In genomic region chr14:30541318-30541717, GRCh38 we compare ENCODE assay signal across 19 cellular contexts. TPM values are rescaled to one million over a fixed set of nuclear protein-coding genes. Genes with fewer than 3 reads are reported as not detected.
DNase-seq lines count a peak whose midpoint lies in the region; ATAC-seq, FAIRE-seq and TF ChIP-seq lines count a peak whose summit lies in the region.
"Had no signal": no experiment of that assay in that cellular context is flagged by ENCODE, and none has a peak within 500 bp of the region (broad histone marks: within the 10 kb centered on the region; RNA-seq: fewer than 3 reads in every experiment).

No MANE protein-coding gene starts in this region.

- H3K9ac ChIP-seq in HepG2 (ENCODE audit: insufficient read depth, low read depth, low read length): no peak overlapping the region

- no peak for TF ChIP-seq RAD21 in HepG2 (CRISPR knock-in tag; IDR thresholded peaks at IDR 0.05)

- no TSS peak for BruUV-seq in HepG2 (replicated peaks; lab: Mats Ljungman, UMichigan)

- no peaks in the 10 kb centered on the region for H3K4me1 Mint-ChIP-seq in stimulated activated effector memory CD8-positive, alpha-beta T cell treated with anti-CD3 and anti-CD28 coated beads, Interleukin-12 subunit alpha, Interleukin-12 subunit beta, amount 100 ng/mL, for 72 hours
- H3K4me1 Mint-ChIP-seq: CD4-positive, alpha-beta memory T cell had no signal

- H2AFZ ChIP-seq in HepG2 (ENCODE audit: low read length): no peak overlapping the region

- no peaks in the 10 kb centered on the region for H3K9me3 Mint-ChIP-seq in stimulated activated effector memory CD8-positive, alpha-beta T cell treated with anti-CD3 and anti-CD28 coated beads, Interleukin-12 subunit alpha, Interleukin-12 subunit beta, amount 100 ng/mL, for 72 hours
- H3K9me3 Mint-ChIP-seq: CD4-positive, alpha-beta memory T cell; HFFc6 had no signal

- H3K4me2 ChIP-seq in HepG2 (ENCODE audit: low read depth, low read length): no peak overlapping the region

- no peaks in the 10 kb centered on the region for H3K27me3 ChIP-seq in HepG2 (ENCODE audit: control insufficient read depth in 1 of 2, insufficient read depth in 2 of 2, low read length in 2 of 2)
- H3K27me3 ChIP-seq in right lobe of liver: no peaks in the 10 kb centered on the region
- H3K27me3 ChIP-seq in RWPE2 (ENCODE audit: insufficient read depth, poor library complexity, severe bottlenecking): peaks cover 7% of the 10 kb centered on the region

- TF ChIP-seq POLR2A in HepG2 (IDR thresholded peaks at IDR 0.05; ENCODE audit: insufficient read depth in 1 of 2, low read depth in 2 of 2, low read length in 2 of 2): no peak
- TF ChIP-seq POLR2A in right lobe of liver (IDR thresholded peaks at IDR 0.05): no peak

- no peaks in the 10 kb centered on the region for H3K36me3 Mint-ChIP-seq in stimulated activated effector memory CD8-positive, alpha-beta T cell treated with anti-CD3 and anti-CD28 coated beads, Interleukin-12 subunit alpha, Interleukin-12 subunit beta, amount 100 ng/mL, for 72 hours
- H3K36me3 Mint-ChIP-seq: CD4-positive, alpha-beta memory T cell had no signal

- H3K4me3 Mint-ChIP-seq in stimulated activated effector memory CD8-positive, alpha-beta T cell treated with anti-CD3 and anti-CD28 coated beads, Interleukin-12 subunit alpha, Interleukin-12 subunit beta, amount 100 ng/mL, for 72 hours: no peak overlapping the region
- H3K4me3 Mint-ChIP-seq: CD4-positive, alpha-beta memory T cell; HFFc6 had no signal

- intact Hi-C loops in HepG2 (cut with micrococcal nuclease; ENCODE audit: unreplicated experiment) (loop anchor here (1.0 kb wide), 1 partner anchor 10 kb away; no protein-coding TSS in a partner anchor), right lobe of liver (cut with DNase I) (no loop called here)

- TF ChIP-seq CTCF in HepG2 (CRISPR knock-in tag; IDR thresholded peaks at IDR 0.05) (no peak), right lobe of liver (IDR thresholded peaks at IDR 0.05) (no peak), RWPE2 (IDR thresholded peaks at IDR 0.05; ENCODE audit: poor library complexity, severe bottlenecking) (no peak), epithelial cell of esophagus (IDR thresholded peaks at IDR 0.05; ENCODE audit: insufficient read depth, low read depth, low read length, missing control alignments) (no peak)

- CTCF ChIA-PET in HepG2 (lab: Yijun Ruan, JAX; ENCODE audit: low intra/inter-chr PET ratio, low total read pairs): no interaction called here

- POLR2A ChIA-PET in HepG2 (lab: Yijun Ruan, JAX): no interaction called here

- no peaks in the 10 kb centered on the region for H3K4me1 ChIP-seq in HepG2 (ENCODE audit: insufficient read depth, low read length)
- H3K4me1 ChIP-seq in right lobe of liver: no peaks in the 10 kb centered on the region
- no peaks in the 10 kb centered on the region for H3K4me1 ChIP-seq in RWPE2 (ENCODE audit: insufficient read depth, poor library complexity, severe bottlenecking)
- H3K4me1 ChIP-seq: BE2C had no signal

- H4K20me1 ChIP-seq in HepG2 (ENCODE audit: insufficient read depth, low read length): no peaks in the 10 kb centered on the region

- H3K9me3 ChIP-seq in HepG2 (ENCODE audit: low read length) (no peaks in the 10 kb centered on the region), right lobe of liver (no peaks in the 10 kb centered on the region), RWPE2 (ENCODE audit: severe bottlenecking) (peaks cover 4% of the 10 kb centered on the region)
- H3K9me3 ChIP-seq: BE2C had no signal

- no peak for FAIRE-seq in HepG2 (lab: Jason Lieb, UNC)
- FAIRE-seq: A204.1, D721Med, GM19239 had no signal

- no peaks in the 10 kb centered on the region for H3K79me2 ChIP-seq in HepG2 (ENCODE audit: insufficient read depth, low read length)

- H3K36me3 ChIP-seq in HepG2 (replicated peaks in 1 of 2; ENCODE audit: control insufficient read depth in 1 of 2, insufficient read depth in 2 of 2, low read length in 2 of 2) (no peaks in the 10 kb centered on the region), right lobe of liver (no peaks in the 10 kb centered on the region), RWPE2 (ENCODE audit: low read depth) (no peaks in the 10 kb centered on the region)
- H3K36me3 ChIP-seq: BE2C had no signal

- H3K27ac ChIP-seq in HepG2 (ENCODE audit: extremely low read length, insufficient read depth, low read length) (no peak overlapping the region), right lobe of liver (no peak overlapping the region), RWPE2 (ENCODE audit: poor library complexity, severe bottlenecking) (no peak overlapping the region)
- H3K27ac ChIP-seq: C4-2B had no signal

- H3K4me3 ChIP-seq in HepG2 (replicated peaks in 1 of 3; ENCODE audit: insufficient read depth in 1 of 3, low read depth in 2 of 3, low read length in 3 of 3) (no peak overlapping the region), right lobe of liver (no peak overlapping the region), RWPE2 (ENCODE audit: severe bottlenecking) (no peak overlapping the region), epithelial cell of esophagus (ENCODE audit: low read length) (no peak overlapping the region)

- TF ChIP-seq EP300 in HepG2 (IDR thresholded peaks at IDR 0.05; ENCODE audit: low read depth in 2 of 2, low read length in 2 of 2) (no peak), HepG2 (CRISPR knock-in tag; IDR thresholded peaks at IDR 0.05; ENCODE audit: borderline replicate concordance) (no peak)

- no peak for DNase-seq in HepG2 (ENCODE audit: low spot score)
- no peak for DNase-seq in right lobe of liver
- DNase-seq in RWPE2 (ENCODE audit: low spot score): no peak
- DNase-seq in epithelial cell of esophagus (ENCODE audit: low read depth): peak; percentile 34
- DNase-seq in stimulated activated effector memory CD8-positive, alpha-beta T cell treated with anti-CD3 and anti-CD28 coated beads, Interleukin-12 subunit alpha, Interleukin-12 subunit beta, amount 100 ng/mL, for 72 hours (ENCODE audit: low spot score in 2 of 2): no peak
- DNase-seq in NCI-H1417 (lab: John Stamatoyannopoulos, UW): no peak
- DNase-seq in DMS 273 treated with DMSO at 0.1 percent for 48 hours (lab: John Stamatoyannopoulos, UW): no peak
- DNase-seq: BE2C; CD4-positive, alpha-beta memory T cell; COR-L47; DND-41; GDM1; HCEC 1CT; HFFc6 had no signal

- 53% methylated on average over 1 of the region's 1 CpG for WGBS in HepG2 (ENCODE audit: low lambda C conversion rate)
- WGBS in right lobe of liver (ENCODE audit: insufficient coverage, low coverage, low lambda C conversion rate, missing lambda C conversion rate): 80% methylated on average over 1 of the region's 1 CpG

- in situ Hi-C loops in HepG2 (cut with HindIII; ENCODE audit: extremely low pct_ligation_motif_present, low pct_unique_long_range_greater_than_20kb): no loop called here

- ATAC-seq in HepG2: no peak
- no peak for ATAC-seq in right lobe of liver
- 0 out of 3 replicates have a peak, but pooled peaks have one; percentile 29 for ATAC-seq in RWPE2 (ENCODE audit: low read depth)
- peak; percentile 71 for ATAC-seq in stimulated activated effector memory CD8-positive, alpha-beta T cell treated with anti-CD3 and anti-CD28 coated beads, Interleukin-12 subunit alpha, Interleukin-12 subunit beta, amount 100 ng/mL, for 72 hours
- ATAC-seq in GM21360 (IDR thresholded peaks at IDR 0.05; ENCODE audit: unreplicated experiment): no peak

- no peak overlapping the region for H3K27ac Mint-ChIP-seq in stimulated activated effector memory CD8-positive, alpha-beta T cell treated with anti-CD3 and anti-CD28 coated beads, Interleukin-12 subunit alpha, Interleukin-12 subunit beta, amount 100 ng/mL, for 72 hours
- H3K27ac Mint-ChIP-seq: CD4-positive, alpha-beta memory T cell; HFFc6 had no signal

TF ChIP-seq in HepG2, 621 proteins besides CTCF, POLR2A, EP300 and RAD21 (continues in another document):
- TF ChIP-seq CREB1 (IDR thresholded peaks at IDR 0.05) (peak; percentile 38; the same call in 1 of the 2 replicates), CREB1 (CRISPR knock-in tag; IDR thresholded peaks at IDR 0.05) (no peak)

RNA-seq across cellular contexts. Expression of gene G2E3, which starts 17.6 kb away (rescaled TPM):
- total RNA-seq in HepG2 (2016; rRNA removed; fragmentation: Illumina TruSeq; extraction: Trizol): 63.0 and 90.7 TPM in 2 replicates
- total RNA-seq in HepG2 (2016; cell fraction: cytosol; rRNA removed; fragmentation: Illumina TruSeq; extraction: Trizol; ENCODE audit: low read depth): 20.1 and 20.7 TPM in 2 replicates
- total RNA-seq in HepG2 (2016; cell fraction: insoluble cytoplasmic fraction; rRNA removed; fragmentation: Illumina TruSeq; extraction: Trizol): 61.4 and 87.9 TPM in 2 replicates
- total RNA-seq in HepG2 (2016; cell fraction: membrane; rRNA removed; fragmentation: Illumina TruSeq; extraction: Trizol): 27.9 and 35.1 TPM in 2 replicates
- total RNA-seq in HepG2 (2016; cell fraction: nucleus; rRNA removed; fragmentation: Illumina TruSeq; extraction: Trizol): 81.7 and 85.9 TPM in 2 replicates
- 13.8 and 22.8 TPM in 2 replicates for polyA plus RNA-seq in HepG2 (2011; rRNA removed)
- polyA plus RNA-seq in HepG2 (2011; cell fraction: cytosol; rRNA removed): 5.6 and 8.4 TPM in 2 replicates
- 11.7 and 14.1 TPM in 2 replicates for polyA plus RNA-seq in HepG2 (2011; cell fraction: nucleus; rRNA removed)
- 22.9 and 29.9 TPM in 2 replicates for polyA plus RNA-seq in HepG2 (2012)
- polyA plus RNA-seq in HepG2 (2016; cell fraction: cytosol; fragmentation: Illumina TruSeq; extraction: Trizol; ENCODE audit: low read depth): 2.5 and 2.9 TPM in 2 replicates
- 40.8 and 45.8 TPM in 2 replicates for polyA plus RNA-seq in HepG2 (2016; cell fraction: insoluble cytoplasmic fraction; fragmentation: Illumina TruSeq; extraction: Trizol; ENCODE audit: low read depth)
- 5.2 and 7.8 TPM in 2 replicates for polyA plus RNA-seq in HepG2 (2016; cell fraction: membrane; fragmentation: Illumina TruSeq; extraction: Trizol; ENCODE audit: low read depth)
- 71.9 and 74.2 TPM in 2 replicates for polyA plus RNA-seq in HepG2 (2016; cell fraction: nucleus; fragmentation: Illumina TruSeq; extraction: Trizol; ENCODE audit: insufficient read depth, low read depth)
- 8.9 and 9.2 TPM in 2 replicates for polyA minus RNA-seq in HepG2 (2011; rRNA and poly(A)+ RNA removed; ENCODE audit: low replicate concordance)
- polyA minus RNA-seq in HepG2 (2011; cell fraction: cytosol; rRNA and poly(A)+ RNA removed): 31.6 and 36.1 TPM in 2 replicates
- polyA minus RNA-seq in HepG2 (2011; cell fraction: nucleus; rRNA and poly(A)+ RNA removed): 92.2 and 121 TPM in 2 replicates
- total RNA-seq in right lobe of liver: 1 to 10 TPM; 3.0 to 6.4 (median 4.7) TPM

Comparison
In these comparisons a context has a peak if more than half of its experiments do, and no peak if none do; other contexts are left out.
1. ATAC-seq: peak in RWPE2 (single experiment) and stimulated activated effector memory CD8-positive, alpha-beta T cell treated with anti-CD3 and anti-CD28 coated beads, Interleukin-12 subunit alpha, Interleukin-12 subunit beta, amount 100 ng/mL, for 72 hours (single experiment); none in HepG2 (single experiment), right lobe of liver (0 of 4) and GM21360 (single experiment).